In genomic region chr2:219886615-219887014, GRCh38 we compare ENCODE assay signal across 1 cellular context.
TF ChIP-seq lines count a peak whose summit lies in the region.

No MANE protein-coding gene starts in this region.

TF ChIP-seq in HCT116, 20 proteins besides CTCF, POLR2A, EP300 and RAD21:
- TF ChIP-seq, protein P1, sequence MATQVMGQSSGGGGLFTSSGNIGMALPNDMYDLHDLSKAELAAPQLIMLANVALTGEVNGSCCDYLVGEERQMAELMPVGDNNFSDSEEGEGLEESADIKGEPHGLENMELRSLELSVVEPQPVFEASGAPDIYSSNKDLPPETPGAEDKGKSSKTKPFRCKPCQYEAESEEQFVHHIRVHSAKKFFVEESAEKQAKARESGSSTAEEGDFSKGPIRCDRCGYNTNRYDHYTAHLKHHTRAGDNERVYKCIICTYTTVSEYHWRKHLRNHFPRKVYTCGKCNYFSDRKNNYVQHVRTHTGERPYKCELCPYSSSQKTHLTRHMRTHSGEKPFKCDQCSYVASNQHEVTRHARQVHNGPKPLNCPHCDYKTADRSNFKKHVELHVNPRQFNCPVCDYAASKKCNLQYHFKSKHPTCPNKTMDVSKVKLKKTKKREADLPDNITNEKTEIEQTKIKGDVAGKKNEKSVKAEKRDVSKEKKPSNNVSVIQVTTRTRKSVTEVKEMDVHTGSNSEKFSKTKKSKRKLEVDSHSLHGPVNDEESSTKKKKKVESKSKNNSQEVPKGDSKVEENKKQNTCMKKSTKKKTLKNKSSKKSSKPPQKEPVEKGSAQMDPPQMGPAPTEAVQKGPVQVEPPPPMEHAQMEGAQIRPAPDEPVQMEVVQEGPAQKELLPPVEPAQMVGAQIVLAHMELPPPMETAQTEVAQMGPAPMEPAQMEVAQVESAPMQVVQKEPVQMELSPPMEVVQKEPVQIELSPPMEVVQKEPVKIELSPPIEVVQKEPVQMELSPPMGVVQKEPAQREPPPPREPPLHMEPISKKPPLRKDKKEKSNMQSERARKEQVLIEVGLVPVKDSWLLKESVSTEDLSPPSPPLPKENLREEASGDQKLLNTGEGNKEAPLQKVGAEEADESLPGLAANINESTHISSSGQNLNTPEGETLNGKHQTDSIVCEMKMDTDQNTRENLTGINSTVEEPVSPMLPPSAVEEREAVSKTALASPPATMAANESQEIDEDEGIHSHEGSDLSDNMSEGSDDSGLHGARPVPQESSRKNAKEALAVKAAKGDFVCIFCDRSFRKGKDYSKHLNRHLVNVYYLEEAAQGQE (IDR thresholded peaks at IDR 0.05; ENCODE audit: low read depth) = no peak
- peak; percentile 8; the same call in 1 of the 2 replicates for TF ChIP-seq FOSL1 (IDR thresholded peaks at IDR 0.05; ENCODE audit: low read depth)
